In the genomic region with DNA sequence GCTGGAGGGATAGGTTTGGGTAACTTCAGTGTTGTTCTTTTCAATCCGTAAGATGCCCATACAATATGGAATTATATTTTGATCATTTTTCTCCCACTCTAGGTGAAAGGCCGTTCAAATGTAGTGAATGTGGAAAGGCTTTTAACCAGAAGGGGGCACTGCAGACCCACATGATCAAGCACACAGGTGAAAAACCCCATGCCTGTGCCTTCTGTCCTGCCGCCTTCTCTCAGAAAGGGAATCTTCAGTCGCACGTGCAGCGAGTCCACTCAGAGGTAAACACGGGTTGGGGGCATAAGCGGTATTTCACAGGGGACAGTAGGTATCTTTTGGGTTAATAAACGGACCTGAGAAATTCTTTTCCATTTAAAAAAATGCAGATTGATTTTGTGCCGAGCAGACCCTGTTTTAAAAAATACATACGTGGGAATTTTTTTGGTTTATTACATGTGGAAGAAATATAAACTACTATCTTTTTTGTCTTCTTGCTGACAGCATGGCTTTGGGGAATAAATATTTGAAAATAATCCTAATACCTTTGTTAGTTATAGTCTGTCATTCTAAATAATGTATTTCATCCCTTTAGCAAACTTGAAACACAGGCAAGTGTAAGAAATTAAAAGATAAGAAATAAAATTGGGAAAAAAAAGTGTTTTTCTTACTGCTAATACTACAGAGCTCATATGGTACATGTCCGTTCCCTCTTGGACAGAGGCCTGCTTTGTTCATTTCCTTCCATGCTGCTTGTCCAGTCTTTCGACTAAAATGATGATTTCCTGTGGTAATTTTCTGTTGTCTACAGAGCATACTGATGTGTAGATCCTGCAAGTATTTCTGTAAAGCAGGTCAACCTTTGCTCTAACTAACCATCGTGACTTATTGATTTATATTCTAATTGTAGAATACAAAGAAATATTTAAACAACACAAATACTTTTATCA, we compare ENCODE assay signal across 8 cellular contexts. TPM values are rescaled to one million over a fixed set of nuclear protein-coding genes. Genes with fewer than 3 reads are reported as not detected.
DNase-seq lines count a peak whose midpoint lies in the region; ATAC-seq and TF ChIP-seq lines count a peak whose summit lies in the region.

No MANE protein-coding gene starts in this region.

- H3K36me3 ChIP-seq in WERI-Rb-1 (peaks cover 18% of the 10 kb centered on the region), osteoblast (ENCODE audit: insufficient read depth, low read length) (peaks cover 14% of the 10 kb centered on the region), suprapubic skin (peaks cover 54% of the 10 kb centered on the region)

- no peaks in the 10 kb centered on the region for H3K27me3 ChIP-seq in WERI-Rb-1 (ENCODE audit: insufficient read depth, low read depth, severe bottlenecking)
- H3K27me3 ChIP-seq in osteoblast (ENCODE audit: insufficient read depth, low read length), result no peaks in the 10 kb centered on the region
- H3K27me3 ChIP-seq in suprapubic skin, result no peaks in the 10 kb centered on the region

- WGBS in suprapubic skin, result 78% methylated on average over 14 of the region's 14 CpGs

- TF ChIP-seq CTCF in WERI-Rb-1 (IDR thresholded peaks at IDR 0.05; ENCODE audit: low read depth, low read length) (peak; percentile 81), fibroblast of mammary gland (conservative IDR thresholded peaks at IDR 0.05; ENCODE audit: control insufficient read depth, insufficient read depth, low read depth, low read length) (peak; percentile 66), osteoblast (IDR thresholded peaks at IDR 0.05; ENCODE audit: extremely low read depth, low read depth, low read length) (peak; percentile 70), suprapubic skin (IDR thresholded peaks at IDR 0.05) (peak in 1 of 2 donors; percentile 48)

- no peak overlapping the region for H3K4me3 ChIP-seq in WERI-Rb-1 (ENCODE audit: low read depth, low read length)
- H3K4me3 ChIP-seq in fibroblast of mammary gland (ENCODE audit: control insufficient read depth, low read depth, low read length), result no peak overlapping the region
- no peak overlapping the region for H3K4me3 ChIP-seq in osteoblast (ENCODE audit: insufficient read depth, low read length)
- no peak overlapping the region for H3K4me3 ChIP-seq in suprapubic skin

- DNase-seq in DMS153 treated with DMSO at 0.1 percent for 48 hours (lab: John Stamatoyannopoulos, UW; ENCODE audit: unreplicated experiment) (peak; percentile 70), NCI-H1105 treated with DMSO at 0.1 percent for 48 hours (lab: John Stamatoyannopoulos, UW) (peak; percentile 51), WERI-Rb-1 (peak; percentile 80), fibroblast of mammary gland (ENCODE audit: low read depth) (peak; percentile 54), osteoblast (ENCODE audit: insufficient read length, low spot score, missing footprints) (no peak), suprapubic skin (ENCODE audit: low spot score in 2 of 2) (no peak)

- no peaks in the 10 kb centered on the region for H3K79me2 ChIP-seq in osteoblast (ENCODE audit: insufficient read depth, low read length)

- no peak overlapping the region for H3K27ac ChIP-seq in WERI-Rb-1
- H3K27ac ChIP-seq in osteoblast (ENCODE audit: low read depth, low read length), result no peak overlapping the region
- no peak overlapping the region for H3K27ac ChIP-seq in suprapubic skin

- H2AFZ ChIP-seq in osteoblast (ENCODE audit: low read length), result no peak overlapping the region

- no peak for TF ChIP-seq EP300 in suprapubic skin (IDR thresholded peaks at IDR 0.05)

- H3K4me2 ChIP-seq in osteoblast (ENCODE audit: insufficient read depth, low read length), result no peak overlapping the region

- TF ChIP-seq POLR2A in suprapubic skin (IDR thresholded peaks at IDR 0.05), result no peak

- H4K20me1 ChIP-seq in osteoblast (ENCODE audit: insufficient read depth, low read length), result no peaks in the 10 kb centered on the region

- ATAC-seq in GM21515 (IDR thresholded peaks at IDR 0.05; ENCODE audit: unreplicated experiment) (peak; percentile 76), GM19452 (IDR thresholded peaks at IDR 0.05; ENCODE audit: unreplicated experiment) (no peak)

- H3K4me1 ChIP-seq in osteoblast (ENCODE audit: insufficient read depth, low read length), result no peaks in the 10 kb centered on the region
- no peaks in the 10 kb centered on the region for H3K4me1 ChIP-seq in suprapubic skin

- no peaks in the 10 kb centered on the region for H3K9me3 ChIP-seq in WERI-Rb-1 (ENCODE audit: severe bottlenecking)
- H3K9me3 ChIP-seq in osteoblast (ENCODE audit: low read depth, low read length), result no peaks in the 10 kb centered on the region
- H3K9me3 ChIP-seq in suprapubic skin, result no peaks in the 10 kb centered on the region

RNA-seq across cellular contexts. Expression of a gene that starts 53.3 kb away (rescaled TPM):
- total RNA-seq in osteoblast (11.6 and 14.7 TPM in 2 replicates), suprapubic skin (10 to 100 TPM; 13.4 to 38.0 (median 15.1) TPM)

Comparison
In these comparisons a context has a peak if more than half of its experiments do, and no peak if none do; other contexts are left out.
1. DNase-seq: peak in DMS153 treated with DMSO at 0.1 percent for 48 hours (single experiment), NCI-H1105 treated with DMSO at 0.1 percent for 48 hours (single experiment), WERI-Rb-1 (single experiment) and fibroblast of mammary gland (single experiment); none in osteoblast (single experiment) and suprapubic skin (0 of 2).